8 cellular contexts compared by ENCODE assay signal in the genomic region with DNA sequence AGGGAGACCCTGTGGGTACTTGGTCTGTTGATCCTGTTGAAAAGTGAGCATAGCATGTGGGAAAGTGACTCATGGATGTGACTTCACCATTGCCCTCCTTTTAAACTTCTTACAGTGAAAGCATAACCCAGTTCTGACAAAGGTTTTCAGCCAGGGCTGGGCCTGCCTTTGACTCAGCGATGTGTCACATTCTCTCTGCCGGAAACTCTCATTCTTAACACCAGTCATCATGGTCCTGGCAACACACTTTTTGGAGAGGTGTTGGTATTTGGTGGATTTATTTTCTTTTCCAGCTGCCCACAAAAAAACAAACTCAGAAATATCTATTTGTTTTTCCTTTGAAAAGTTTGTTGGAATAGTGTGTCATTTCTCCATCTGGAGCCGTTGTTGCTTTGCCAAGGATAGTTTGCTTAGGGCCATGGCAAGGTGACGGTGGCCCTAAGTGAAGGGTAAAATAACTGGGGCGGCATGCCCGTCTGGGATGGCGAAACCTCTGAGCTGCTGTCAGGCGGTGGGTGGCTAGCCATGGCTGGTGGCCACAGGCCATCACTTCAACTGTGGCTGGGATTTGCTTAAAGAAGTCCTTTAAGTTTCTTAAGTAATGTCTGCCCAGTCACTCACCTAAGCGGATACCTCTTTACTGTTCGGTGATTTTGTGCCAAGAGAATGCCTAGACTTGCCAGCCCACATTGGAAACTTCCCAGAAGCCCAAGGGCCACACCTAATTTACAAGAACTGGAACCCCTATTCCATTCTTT.
DNase-seq lines count a peak whose midpoint lies in the region; ATAC-seq and TF ChIP-seq lines count a peak whose summit lies in the region.

No MANE protein-coding gene starts in this region.

- peak overlapping the region in 1 of 2 donors; percentile 15 for H3K4me3 ChIP-seq in stomach smooth muscle (ENCODE audit: low read length in 2 of 2)

- intact Hi-C loops in left colon (cut with DNase I, micrococcal nuclease) = no loop called here

- TF ChIP-seq CTCF in AG09319 (IDR thresholded peaks at IDR 0.05; ENCODE audit: low read depth, low read length) = no peak

- DNase-seq in AG09319 (ENCODE audit: extremely low read depth, low read depth) = peak; percentile 86
- DNase-seq in amniotic stem cell (lab: John Stamatoyannopoulos, UW) = peak; percentile 93
- DNase-seq in left colon = no peak
- no peak for DNase-seq in OCI-M1 (lab: John Stamatoyannopoulos, UW)

- H3K27me3 ChIP-seq in stomach smooth muscle (ENCODE audit: control insufficient read depth in 1 of 2, insufficient read depth in 2 of 2, low read length in 2 of 2) = no peaks in the 10 kb centered on the region

- ATAC-seq in HG03108 (IDR thresholded peaks at IDR 0.05; ENCODE audit: unreplicated experiment) (peak; percentile 43), left colon (peak; percentile 30), GM21737 (IDR thresholded peaks at IDR 0.05; ENCODE audit: unreplicated experiment) (no peak), GM21825 (IDR thresholded peaks at IDR 0.05; ENCODE audit: unreplicated experiment) (no peak)

- peak overlapping the region; percentile 49 for H3K27ac ChIP-seq in stomach smooth muscle (ENCODE audit: low read length)

- H3K9me3 ChIP-seq in stomach smooth muscle (ENCODE audit: control insufficient read depth in 2 of 2, low read length in 2 of 2) = no peaks in the 10 kb centered on the region

- H3K36me3 ChIP-seq in stomach smooth muscle (ENCODE audit: control insufficient read depth in 2 of 2, insufficient read depth in 2 of 2, low read length in 2 of 2) = no peaks in the 10 kb centered on the region

- peak overlapping the region in 1 of 2 donors; percentile 29 for H3K9ac ChIP-seq in stomach smooth muscle (ENCODE audit: low read length in 2 of 2)

- H3K4me1 ChIP-seq in stomach smooth muscle (ENCODE audit: control insufficient read depth, insufficient read depth, low read length) = peaks cover 19% of the 10 kb centered on the region

Comparison
In these comparisons a context has a peak if more than half of its experiments do, and no peak if none do; other contexts are left out.
1. DNase-seq: peak in AG09319 (single experiment) and amniotic stem cell (single experiment); none in left colon (0 of 2) and OCI-M1 (single experiment).
2. ATAC-seq: peak in HG03108 (single experiment) and left colon (single experiment); none in GM21737 (single experiment) and GM21825 (single experiment).